ENCODE assay signal across 1 cellular context in genomic region chr7:152760384-152761115, GRCh38.
A peak's percentile ranks its signal among the peaks of the same experiment; 100 is the strongest.
TF ChIP-seq lines count a peak whose summit lies in the region.

No MANE protein-coding gene starts in this region.

TF ChIP-seq in SK-N-SH, 30 proteins besides CTCF, POLR2A, EP300 and RAD21:
- TF ChIP-seq PBX3 (IDR thresholded peaks at IDR 0.05) (no peak), MXI1 (IDR thresholded peaks at IDR 0.05; ENCODE audit: low read depth, low read length) (peak; percentile 69), MAX (IDR thresholded peaks at IDR 0.05; ENCODE audit: low read depth) (peak; percentile 50; the same call in 1 of the 2 replicates)
